9 cellular contexts compared by ENCODE assay signal in genomic region chr14:49860988-49861387, GRCh38. TPM values are rescaled to one million over a fixed set of nuclear protein-coding genes. Genes with fewer than 3 reads are reported as not detected.
DNase-seq lines count a peak whose midpoint lies in the region; ATAC-seq and TF ChIP-seq lines count a peak whose summit lies in the region.
"Had no signal": no experiment of that assay in that cellular context is flagged by ENCODE, and none has a peak within 500 bp of the region (broad histone marks: within the 10 kb centered on the region; RNA-seq: fewer than 3 reads in every experiment).

No MANE protein-coding gene starts in this region.

- H3K4me3 ChIP-seq in breast epithelium (peak overlapping the region; percentile 51 to 81 (median 74)), mucosa of rectum (ENCODE audit: low read length in 2 of 2) (peak overlapping the region; percentile 76 to 92), uterus (peak overlapping the region; percentile 51 to 94)

- H3K27ac ChIP-seq in breast epithelium, result peak overlapping the region; percentile 97 to 99
- peak overlapping the region; percentile 98 for H3K27ac ChIP-seq in caudate nucleus (ENCODE audit: low read depth, low read length)
- H3K27ac ChIP-seq in mucosa of rectum (ENCODE audit: low read depth in 2 of 2, low read length in 2 of 2), result peak overlapping the region; percentile 99
- peak overlapping the region; percentile 98 to 99 for H3K27ac ChIP-seq in uterus

- no peak for TF ChIP-seq POLR2A in breast epithelium (IDR thresholded peaks at IDR 0.05)
- no peak for TF ChIP-seq POLR2A in uterus (IDR thresholded peaks at IDR 0.05)

- no peak overlapping the region for H3K27ac Mint-ChIP-seq in MCF 10A (ENCODE audit: low read depth, unreplicated experiment)
- H3K27ac Mint-ChIP-seq: stimulated activated naive CD8-positive, alpha-beta T cell treated with anti-CD3 and anti-CD28 coated beads, Interleukin-15, Interleukin-2, amounts not matched to agents 100 ng/mL and 50 ng/mL, for 24 hours had no signal

- H3K27me3 ChIP-seq in breast epithelium, result no peaks in the 10 kb centered on the region
- no peaks in the 10 kb centered on the region for H3K27me3 ChIP-seq in mucosa of rectum (ENCODE audit: control insufficient read depth in 2 of 2, insufficient read depth in 2 of 2, low read length in 2 of 2)
- no peaks in the 10 kb centered on the region for H3K27me3 ChIP-seq in uterus

- TF ChIP-seq CTCF in breast epithelium (IDR thresholded peaks at IDR 0.05) (no peak), MCF 10A (IDR thresholded peaks at IDR 0.05; ENCODE audit: unreplicated experiment) (no peak), uterus (IDR thresholded peaks at IDR 0.05) (no peak)

- peaks cover 0 to 11% of the 10 kb centered on the region in 2 donors for H3K4me1 ChIP-seq in breast epithelium
- peaks cover 9 to 12% of the 10 kb centered on the region in 2 donors for H3K4me1 ChIP-seq in mucosa of rectum (ENCODE audit: control insufficient read depth in 2 of 2, insufficient read depth in 2 of 2, low read length in 2 of 2)
- peaks cover 0 to 4% of the 10 kb centered on the region in 2 donors for H3K4me1 ChIP-seq in uterus

- DNase-seq in breast epithelium (ENCODE audit: low spot score in 2 of 2) (no peak), MCF 10A (ENCODE audit: unreplicated experiment) (no peak), caudate nucleus (lab: John Stamatoyannopoulos, UW) (no peak), uterus (no peak), DMS53 treated with DMSO at 0.1 percent for 48 hours (lab: John Stamatoyannopoulos, UW; ENCODE audit: unreplicated experiment) (no peak), left colon (no peak)
- no peak for DNase-seq in stimulated activated CD8-positive, alpha-beta memory T cell treated with anti-CD3 and anti-CD28 coated beads, Interleukin-4, amount 100 ng/mL, for 48 hours

- POLR2A ChIA-PET in MCF 10A (lab: Yijun Ruan, JAX), result interaction anchor here (0.9 to 9.1 kb wide), 21 partner anchors 9 to 370 kb away, joined by 3 to 176 read pairs (median 17); partner anchors contain the start of genes ARF6, KLHDC2, NEMF and SOS2

- H3K4me3 Mint-ChIP-seq in MCF 10A (ENCODE audit: unreplicated experiment), result no peak overlapping the region
- H3K4me3 Mint-ChIP-seq: stimulated activated naive CD8-positive, alpha-beta T cell treated with anti-CD3 and anti-CD28 coated beads, Interleukin-15, Interleukin-2, amounts not matched to agents 100 ng/mL and 50 ng/mL, for 24 hours had no signal

- no TSS peak for BruUV-seq in MCF 10A (replicated peaks; lab: Mats Ljungman, UMichigan)

- no peaks in the 10 kb centered on the region for H3K9me3 ChIP-seq in breast epithelium
- no peaks in the 10 kb centered on the region for H3K9me3 ChIP-seq in mucosa of rectum (ENCODE audit: control insufficient read depth in 2 of 2, low read length in 2 of 2)
- H3K9me3 ChIP-seq in uterus, result no peaks in the 10 kb centered on the region

- CTCF ChIA-PET in MCF 10A (lab: Yijun Ruan, JAX), result interaction anchor here (0.6 to 13.6 kb wide), 36 partner anchors 8 to 459 kb away, joined by 3 to 178 read pairs (median 7); partner anchors contain the start of genes ARF6 and NEMF

- intact Hi-C loops in breast epithelium (cut with DNase I; ENCODE audit: low total_unique reads) (no loop called here), MCF 10A (cut with micrococcal nuclease) (loop anchor here (5.0 to 10.0 kb wide), 2 partner anchors 371 to 674 kb away; partner anchors contain the start of genes MAP4K5 and SOS2), uterus (cut with DNase I; ENCODE audit: low total_unique reads) (loop anchor here (10.0 kb wide), 1 partner anchor 244 kb away; no protein-coding TSS in a partner anchor), left colon (cut with DNase I, micrococcal nuclease) (loop anchor here in 1 of 2 donors (5.0 to 10.0 kb wide), 2 partner anchors 144 to 246 kb away; no protein-coding TSS in a partner anchor)

- H3K9ac ChIP-seq in mucosa of rectum (ENCODE audit: low read depth in 1 of 2, low read length in 2 of 2), result peak overlapping the region; percentile 92 to 99

- no peaks in the 10 kb centered on the region for H3K27me3 Mint-ChIP-seq in MCF 10A (ENCODE audit: insufficient read depth, unreplicated experiment)

- peaks cover 18% of the 10 kb centered on the region for H3K36me3 Mint-ChIP-seq in MCF 10A (ENCODE audit: insufficient read depth, unreplicated experiment)

- H3K36me3 ChIP-seq in breast epithelium, result no peaks in the 10 kb centered on the region
- no peaks in the 10 kb centered on the region for H3K36me3 ChIP-seq in mucosa of rectum (ENCODE audit: control insufficient read depth in 2 of 2, insufficient read depth in 2 of 2, low read length in 2 of 2)
- H3K36me3 ChIP-seq in uterus, result no peaks in the 10 kb centered on the region

- no peak for ATAC-seq in left colon

- no peaks in the 10 kb centered on the region for H3K9me3 Mint-ChIP-seq in MCF 10A (ENCODE audit: unreplicated experiment)
- H3K9me3 Mint-ChIP-seq: stimulated activated naive CD8-positive, alpha-beta T cell treated with anti-CD3 and anti-CD28 coated beads, Interleukin-15, Interleukin-2, amounts not matched to agents 100 ng/mL and 50 ng/mL, for 24 hours had no signal

- no peaks in the 10 kb centered on the region for H3K4me1 Mint-ChIP-seq in MCF 10A (ENCODE audit: insufficient read depth, unreplicated experiment)

RNA-seq across cellular contexts. Expression of gene NEMF, which starts 8.4 kb away (rescaled TPM):
- 100 to 1,000 TPM in 2 of 3 donors, 10 to 100 TPM in 1; 86.9 to 132 (median 125) TPM for total RNA-seq in breast epithelium
- 55.0 and 57.7 TPM in 2 replicates for total RNA-seq in MCF 10A (2022)
- total RNA-seq in uterus, result 100 to 1,000 TPM in 1 of 4 donors, 10 to 100 TPM in 3; 54.3 to 108 (median 74.2) TPM
- total RNA-seq in left colon, result 10 to 100 TPM; 53.2 to 62.1 TPM

RNA-seq across cellular contexts. Expression of gene ARF6, which starts 31.9 kb away (rescaled TPM):
- total RNA-seq in breast epithelium, result 10 to 100 TPM; 39.2 to 63.8 (median 44.2) TPM
- 111 and 112 TPM in 2 replicates for total RNA-seq in MCF 10A (2022)
- total RNA-seq in uterus, result 10 to 100 TPM; 21.3 to 70.8 (median 36.1) TPM
- 100 to 1,000 TPM; 131 to 161 TPM for total RNA-seq in left colon
